ENCODE assay signal across 22 cellular contexts in the genomic region with DNA sequence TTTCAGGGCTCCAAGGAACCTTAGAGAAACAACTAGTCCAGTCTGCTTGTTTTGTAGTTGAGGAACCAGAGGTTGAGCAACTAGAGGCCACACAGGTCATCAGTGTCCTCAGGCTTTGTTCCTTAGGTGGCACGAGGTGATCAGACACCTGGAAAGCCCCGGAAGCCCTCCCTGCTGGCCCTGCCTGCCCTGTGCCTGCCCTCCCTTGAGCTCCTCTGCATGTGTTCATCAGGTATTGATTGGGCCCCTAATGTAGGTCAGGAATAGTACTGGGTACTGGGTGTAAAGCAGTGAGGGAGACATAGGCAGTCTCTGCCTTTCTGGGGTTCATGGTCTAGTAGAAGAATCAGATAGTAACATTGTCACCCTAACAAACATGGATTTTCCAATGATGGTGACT.
"Had no signal": no experiment of that assay in that cellular context is flagged by ENCODE, and none has a peak within 500 bp of the region (broad histone marks: within the 10 kb centered on the region; RNA-seq: fewer than 3 reads in every experiment).

No MANE protein-coding gene starts in this region.

- H3K9ac ChIP-seq: KMS-11 had no signal

- H3K4me3 ChIP-seq: K562, SJSA1, SK-N-MC had no signal

- H3K27ac Mint-ChIP-seq: IgD-negative memory B cell had no signal

- FAIRE-seq: K562, RCC 7860 had no signal

- H3K4me2 ChIP-seq: KMS-11 had no signal

- ATAC-seq: K562 had no signal

- H3K27ac ChIP-seq: KMS-11, SJSA1, SK-N-MC had no signal

- DNase-seq: Kasumi-1, MM.1S, NCI-H1092 treated with DMSO at 0.1 percent for 48 hours, NCI-H1436, NCI-H187, NCI-H2029, NCI-H2081 treated with DMSO at 0.1 percent for 48 hours, NCI-H2171, NCI-H226, NCI-H446, NCI-H510A, NCI-H524 treated with DMSO at 0.1 percent for 48 hours, NCI-H69, NCI-H774, RPMI8226, SIG-M5 had no signal

- H3K4me3 Mint-ChIP-seq: IgD-negative memory B cell had no signal

- H3K36me3 ChIP-seq: SJSA1 had no signal

- H3K27me3 ChIP-seq: SJSA1 had no signal

- H3K9me3 Mint-ChIP-seq: IgD-negative memory B cell had no signal

- H3K9me3 ChIP-seq: SJSA1 had no signal
